Comparison of ENCODE assay signal across 11 cellular contexts in genomic region chr11:111370902-111371578, GRCh38. TPM values are rescaled to one million over a fixed set of nuclear protein-coding genes. Genes with fewer than 3 reads are reported as not detected.
A peak's percentile ranks its signal among the peaks of the same experiment; 100 is the strongest.
DNase-seq lines count a peak whose midpoint lies in the region; ATAC-seq and TF ChIP-seq lines count a peak whose summit lies in the region.
"Had no signal": no experiment of that assay in that cellular context is flagged by ENCODE, and none has a peak within 500 bp of the region (broad histone marks: within the 10 kb centered on the region; RNA-seq: fewer than 3 reads in every experiment).

No MANE protein-coding gene starts in this region.

- peak; percentile 38 for ATAC-seq in GM18909 (IDR thresholded peaks at IDR 0.05; ENCODE audit: poor library complexity, unreplicated experiment)
- ATAC-seq in HG02885 (IDR thresholded peaks at IDR 0.05; ENCODE audit: poor library complexity, unreplicated experiment) = peak; percentile 38
- no peak for ATAC-seq in heart left ventricle

- H3K27me3 ChIP-seq in DOHH2 (ENCODE audit: control insufficient read depth, low read length) (no peaks in the 10 kb centered on the region), heart left ventricle (no peaks in the 10 kb centered on the region)

- peaks cover 98% of the 10 kb centered on the region for H3K36me3 ChIP-seq in DOHH2 (ENCODE audit: control insufficient read depth, low read length)
- no peaks in the 10 kb centered on the region for H3K36me3 ChIP-seq in heart left ventricle

- 77 to 79% (median 77%) methylated on average over 7 of the region's 7 CpGs for WGBS in heart left ventricle, 4 donors

- peaks cover 11% of the 10 kb centered on the region for H3F3A ChIP-seq in DOHH2 (ENCODE audit: control insufficient read depth, insufficient read depth)

- H3K4me1 ChIP-seq in DOHH2 (ENCODE audit: control insufficient read depth, low read length) (peaks cover 99% of the 10 kb centered on the region), heart left ventricle (no peaks in the 10 kb centered on the region)

- peak; percentile 33 to 53 for DNase-seq in activated CD4-positive, alpha-beta T cell treated with anti-CD3 and anti-CD28 coated beads, Interleukin-2, amount 50 U/mL, for 48 hours
- DNase-seq in heart left ventricle (no peak), midbrain (lab: John Stamatoyannopoulos, UW) (no peak), NCI-H2081 (lab: John Stamatoyannopoulos, UW) (no peak), iPS-NIHi11 (ENCODE audit: low spot score) (no peak)
- DNase-seq: effector CD4-positive, alpha-beta T cell had no signal

- H3K9me2 ChIP-seq in DOHH2 (replicated peaks; ENCODE audit: control insufficient read depth, low read length) = no peaks in the 10 kb centered on the region

- H3K4me2 ChIP-seq in DOHH2 (ENCODE audit: low read length) = peak overlapping the region; percentile 93

- TF ChIP-seq CTCF in DOHH2 (IDR thresholded peaks at IDR 0.05; ENCODE audit: low read depth, low read length, poor library complexity, severe bottlenecking) = no peak
- TF ChIP-seq CTCF in heart left ventricle (IDR thresholded peaks at IDR 0.05) = no peak

- H3K9me3 ChIP-seq in DOHH2 (ENCODE audit: control insufficient read depth, insufficient read depth, low read length) (no peaks in the 10 kb centered on the region), heart left ventricle (no peaks in the 10 kb centered on the region)

- H3K27ac ChIP-seq in DOHH2 (ENCODE audit: low read depth, low read length) (no peak overlapping the region), heart left ventricle (no peak overlapping the region)
- H3K27ac ChIP-seq: C4-2B had no signal

- H4K20me1 ChIP-seq in DOHH2 (ENCODE audit: control insufficient read depth, insufficient read depth, low read depth, low read length) = peaks cover 72% of the 10 kb centered on the region

- H3K4me3 ChIP-seq in DOHH2 (ENCODE audit: low read length) (peak overlapping the region; percentile 42), heart left ventricle (no peak overlapping the region)

- TF ChIP-seq POLR2A in heart left ventricle (IDR thresholded peaks at IDR 0.05) = no peak

- H3K79me2 ChIP-seq in DOHH2 (ENCODE audit: control insufficient read depth, low read length) = peaks cover 100% of the 10 kb centered on the region

- intact Hi-C loops in heart left ventricle (cut with DNase I) = no loop called here

RNA-seq across cellular contexts. Expression of gene POU2AF1, which starts 8.0 kb away (rescaled TPM):
- 1 to 10 TPM in 1 of 9 donors, under 1 TPM in 2, not detected in 6; 0.20 to 1.3 (median 0.28) TPM for total RNA-seq in heart left ventricle
- under 1 TPM in 1 of 2 donors, not detected in 1; 0.07 TPM for polyA plus RNA-seq in heart left ventricle
- total RNA-seq: osteocyte had no signal

Comparison
In these comparisons a context has a peak if more than half of its experiments do, and no peak if none do; other contexts are left out.
1. ATAC-seq: peak in GM18909 (single experiment) and HG02885 (single experiment); none in heart left ventricle (0 of 4).
2. DNase-seq: peak in activated CD4-positive, alpha-beta T cell treated with anti-CD3 and anti-CD28 coated beads, Interleukin-2, amount 50 U/mL, for 48 hours (2 of 2); none in heart left ventricle (0 of 5), midbrain (single experiment), NCI-H2081 (0 of 2) and iPS-NIHi11 (single experiment).